1 cellular context compared by ENCODE assay signal in the genomic region with DNA sequence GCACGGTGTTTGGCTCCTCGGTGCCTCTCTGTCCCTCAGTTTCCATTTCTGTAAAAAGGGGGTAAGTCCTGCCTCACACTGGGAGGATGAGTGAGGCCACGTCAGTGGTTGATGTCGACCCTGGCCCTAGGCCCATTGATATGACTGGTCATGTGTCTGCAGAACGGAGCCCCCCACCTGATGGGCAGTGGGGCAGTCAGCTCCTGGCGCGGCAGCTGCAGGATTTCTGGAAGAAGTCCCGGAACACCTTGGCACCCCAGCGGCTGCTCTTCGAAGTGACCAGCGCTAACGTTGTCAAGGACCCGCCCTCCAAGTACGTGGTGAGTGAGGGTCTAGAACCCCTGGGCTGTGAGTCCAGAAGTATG.
TF ChIP-seq lines count a peak whose summit lies in the region.

No MANE protein-coding gene starts in this region.

TF ChIP-seq in GM23338, 12 proteins besides CTCF, POLR2A, EP300 and RAD21 (continued from another document):
- TF ChIP-seq, protein P1, sequence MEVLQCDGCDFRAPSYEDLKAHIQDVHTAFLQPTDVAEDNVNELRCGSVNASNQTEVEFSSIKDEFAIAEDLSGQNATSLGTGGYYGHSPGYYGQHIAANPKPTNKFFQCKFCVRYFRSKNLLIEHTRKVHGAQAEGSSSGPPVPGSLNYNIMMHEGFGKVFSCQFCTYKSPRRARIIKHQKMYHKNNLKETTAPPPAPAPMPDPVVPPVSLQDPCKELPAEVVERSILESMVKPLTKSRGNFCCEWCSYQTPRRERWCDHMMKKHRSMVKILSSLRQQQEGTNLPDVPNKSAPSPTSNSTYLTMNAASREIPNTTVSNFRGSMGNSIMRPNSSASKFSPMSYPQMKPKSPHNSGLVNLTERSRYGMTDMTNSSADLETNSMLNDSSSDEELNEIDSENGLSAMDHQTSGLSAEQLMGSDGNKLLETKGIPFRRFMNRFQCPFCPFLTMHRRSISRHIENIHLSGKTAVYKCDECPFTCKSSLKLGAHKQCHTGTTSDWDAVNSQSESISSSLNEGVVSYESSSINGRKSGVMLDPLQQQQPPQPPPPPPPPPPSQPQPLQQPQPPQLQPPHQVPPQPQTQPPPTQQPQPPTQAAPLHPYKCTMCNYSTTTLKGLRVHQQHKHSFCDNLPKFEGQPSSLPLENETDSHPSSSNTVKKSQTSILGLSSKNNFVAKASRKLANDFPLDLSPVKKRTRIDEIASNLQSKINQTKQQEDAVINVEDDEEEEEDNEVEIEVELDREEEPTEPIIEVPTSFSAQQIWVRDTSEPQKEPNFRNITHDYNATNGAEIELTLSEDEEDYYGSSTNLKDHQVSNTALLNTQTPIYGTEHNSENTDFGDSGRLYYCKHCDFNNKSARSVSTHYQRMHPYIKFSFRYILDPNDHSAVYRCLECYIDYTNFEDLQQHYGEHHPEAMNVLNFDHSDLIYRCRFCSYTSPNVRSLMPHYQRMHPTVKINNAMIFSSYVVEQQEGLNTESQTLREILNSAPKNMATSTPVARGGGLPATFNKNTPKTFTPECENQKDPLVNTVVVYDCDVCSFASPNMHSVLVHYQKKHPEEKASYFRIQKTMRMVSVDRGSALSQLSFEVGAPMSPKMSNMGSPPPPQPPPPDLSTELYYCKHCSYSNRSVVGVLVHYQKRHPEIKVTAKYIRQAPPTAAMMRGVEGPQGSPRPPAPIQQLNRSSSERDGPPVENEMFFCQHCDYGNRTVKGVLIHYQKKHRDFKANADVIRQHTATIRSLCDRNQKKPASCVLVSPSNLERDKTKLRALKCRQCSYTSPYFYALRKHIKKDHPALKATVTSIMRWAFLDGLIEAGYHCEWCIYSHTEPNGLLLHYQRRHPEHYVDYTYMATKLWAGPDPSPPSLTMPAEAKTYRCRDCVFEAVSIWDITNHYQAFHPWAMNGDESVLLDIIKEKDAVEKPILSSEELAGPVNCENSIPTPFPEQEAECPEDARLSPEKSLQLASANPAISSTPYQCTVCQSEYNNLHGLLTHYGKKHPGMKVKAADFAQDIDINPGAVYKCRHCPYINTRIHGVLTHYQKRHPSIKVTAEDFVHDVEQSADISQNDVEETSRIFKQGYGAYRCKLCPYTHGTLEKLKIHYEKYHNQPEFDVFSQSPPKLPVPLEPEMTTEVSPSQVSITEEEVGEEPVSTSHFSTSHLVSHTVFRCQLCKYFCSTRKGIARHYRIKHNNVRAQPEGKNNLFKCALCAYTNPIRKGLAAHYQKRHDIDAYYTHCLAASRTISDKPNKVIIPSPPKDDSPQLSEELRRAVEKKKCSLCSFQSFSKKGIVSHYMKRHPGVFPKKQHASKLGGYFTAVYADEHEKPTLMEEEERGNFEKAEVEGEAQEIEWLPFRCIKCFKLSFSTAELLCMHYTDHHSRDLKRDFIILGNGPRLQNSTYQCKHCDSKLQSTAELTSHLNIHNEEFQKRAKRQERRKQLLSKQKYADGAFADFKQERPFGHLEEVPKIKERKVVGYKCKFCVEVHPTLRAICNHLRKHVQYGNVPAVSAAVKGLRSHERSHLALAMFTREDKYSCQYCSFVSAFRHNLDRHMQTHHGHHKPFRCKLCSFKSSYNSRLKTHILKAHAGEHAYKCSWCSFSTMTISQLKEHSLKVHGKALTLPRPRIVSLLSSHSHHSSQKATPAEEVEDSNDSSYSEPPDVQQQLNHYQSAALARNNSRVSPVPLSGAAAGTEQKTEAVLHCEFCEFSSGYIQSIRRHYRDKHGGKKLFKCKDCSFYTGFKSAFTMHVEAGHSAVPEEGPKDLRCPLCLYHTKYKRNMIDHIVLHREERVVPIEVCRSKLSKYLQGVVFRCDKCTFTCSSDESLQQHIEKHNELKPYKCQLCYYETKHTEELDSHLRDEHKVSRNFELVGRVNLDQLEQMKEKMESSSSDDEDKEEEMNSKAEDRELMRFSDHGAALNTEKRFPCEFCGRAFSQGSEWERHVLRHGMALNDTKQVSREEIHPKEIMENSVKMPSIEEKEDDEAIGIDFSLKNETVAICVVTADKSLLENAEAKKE (CRISPR knock-in tag; IDR thresholded peaks at IDR 0.05), result no peak
